Comparison of ENCODE assay signal across 8 cellular contexts in genomic region chr19:5690125-5690954, GRCh38. TPM values are rescaled to one million over a fixed set of nuclear protein-coding genes. Genes with fewer than 3 reads are reported as not detected.
DNase-seq lines count a peak whose midpoint lies in the region; ATAC-seq and TF ChIP-seq lines count a peak whose summit lies in the region.

Gene RPL36 (plus strand): TSS chr19:5690295. CDS start chr19:5690508, 213 bp downstream.

- ATAC-seq in GM21717 (IDR thresholded peaks at IDR 0.05; ENCODE audit: unreplicated experiment): peak; percentile 31
- peak; percentile 56 for ATAC-seq in activated T-helper 17 cell treated with anti-CD3 and anti-CD28 coated beads, Interleukin-2, amount 50 U/mL, for 72 hours (replicated peaks)
- peak; percentile 77 for ATAC-seq in naive thymus-derived CD4-positive, alpha-beta T cell
- peak; percentile 50 to 54 for ATAC-seq in stimulated activated naive B cell treated with anti-CD40 and anti-IgM and Interleukin-4, amounts not matched to agents 10 μg/mL and 1 μg/mL and 100 μg/mL, for 72 hours (replicated peaks)

- CTCF ChIA-PET in naive thymus-derived CD4-positive, alpha-beta T cell (lab: Charles Lee): interaction anchor here (0.5 to 1.5 kb wide), 11 partner anchors 9 to 1048 kb away, joined by 3 to 10 read pairs (median 4); partner anchors contain the start of genes CATSPERD, LONP1, SAFB and SAFB2

- peaks cover 56% of the 10 kb centered on the region for H3K36me3 Mint-ChIP-seq in activated T-helper 17 cell treated with anti-CD3 and anti-CD28 coated beads, Interleukin-2, amount 50 U/mL, for 72 hours (ENCODE audit: low read depth)
- peaks cover 0 to 12% (median 0%) of the 10 kb centered on the region in 5 donors for H3K36me3 Mint-ChIP-seq in naive thymus-derived CD4-positive, alpha-beta T cell
- H3K36me3 Mint-ChIP-seq in stimulated activated naive B cell treated with anti-CD40 and anti-IgM and Interleukin-4, amounts not matched to agents 10 μg/mL and 1 μg/mL and 100 μg/mL, for 72 hours: peaks cover 37 to 54% of the 10 kb centered on the region in 2 donors

- H3K4me3 ChIP-seq in fibroblast of lung (replicated peaks in 1 of 4; ENCODE audit: control extremely low read depth in 1 of 4, insufficient read depth in 1 of 4, low read depth in 3 of 4, low read length in 4 of 4): peak within 1 kb of the TSS; percentile 92 to 98 (median 96)
- H3K4me3 ChIP-seq in naive thymus-derived CD4-positive, alpha-beta T cell (ENCODE audit: low read length): peak within 1 kb of the TSS; percentile 90

- no peaks in the 10 kb centered on the region for H3K27me3 ChIP-seq in fibroblast of lung (ENCODE audit: control insufficient read depth, insufficient read depth, low read length)
- no peaks in the 10 kb centered on the region for H3K27me3 ChIP-seq in naive thymus-derived CD4-positive, alpha-beta T cell (ENCODE audit: control insufficient read depth in 2 of 2, insufficient read depth in 2 of 2, low read length in 2 of 2)

- no peak within 1 kb of the TSS for H2AFZ ChIP-seq in fibroblast of lung (ENCODE audit: low read length)

- H3K79me2 ChIP-seq in fibroblast of lung (ENCODE audit: control insufficient read depth, insufficient read depth, low read length): peaks cover 52% of the 10 kb centered on the region

- peak within 1 kb of the TSS; percentile 99 for H3K27ac Mint-ChIP-seq in activated T-helper 17 cell treated with anti-CD3 and anti-CD28 coated beads, Interleukin-2, amount 50 U/mL, for 72 hours
- peak within 1 kb of the TSS; percentile 89 to 97 (median 93) for H3K27ac Mint-ChIP-seq in naive thymus-derived CD4-positive, alpha-beta T cell
- peak within 1 kb of the TSS; percentile 99 for H3K27ac Mint-ChIP-seq in stimulated activated naive B cell treated with anti-CD40 and anti-IgM and Interleukin-4, amounts not matched to agents 10 μg/mL and 1 μg/mL and 100 μg/mL, for 72 hours

- POLR2A ChIA-PET in naive thymus-derived CD4-positive, alpha-beta T cell (lab: Charles Lee): interaction anchor here (0.7 to 2.0 kb wide), 24 partner anchors 9 to 213 kb away, joined by 3 to 32 read pairs (median 4); partner anchors contain the start of genes CATSPERD, DUS3L, HSD11B1L and LONP1

- H3K4me2 ChIP-seq in fibroblast of lung (ENCODE audit: extremely low read depth, insufficient read depth, low read length): peak within 1 kb of the TSS; percentile 72

- intact Hi-C loops in naive thymus-derived CD4-positive, alpha-beta T cell (cut with micrococcal nuclease): loop anchor here (1.0 to 2.0 kb wide), 7 partner anchors 10 to 288 kb away; partner anchors contain the start of genes CATSPERD (in 2 of the 2), LONP1 (in 2 of the 2), MICOS13 (in 2 of the 2) and DUS3L (in 1 of the 2)

- H3K4me1 ChIP-seq in fibroblast of lung (ENCODE audit: control insufficient read depth, extremely low read depth, insufficient read depth, low read length): peaks cover 2% of the 10 kb centered on the region
- H3K4me1 ChIP-seq in naive thymus-derived CD4-positive, alpha-beta T cell (ENCODE audit: control insufficient read depth in 2 of 2, insufficient read depth in 2 of 2, low read length in 2 of 2): peaks cover 12 to 21% of the 10 kb centered on the region in 2 donors

- no peaks in the 10 kb centered on the region for H3K27me3 Mint-ChIP-seq in activated T-helper 17 cell treated with anti-CD3 and anti-CD28 coated beads, Interleukin-2, amount 50 U/mL, for 72 hours
- H3K27me3 Mint-ChIP-seq in naive thymus-derived CD4-positive, alpha-beta T cell: no peaks in the 10 kb centered on the region
- no peaks in the 10 kb centered on the region for H3K27me3 Mint-ChIP-seq in stimulated activated naive B cell treated with anti-CD40 and anti-IgM and Interleukin-4, amounts not matched to agents 10 μg/mL and 1 μg/mL and 100 μg/mL, for 72 hours

- H4K20me1 ChIP-seq in fibroblast of lung (ENCODE audit: control insufficient read depth, extremely low read depth, insufficient read depth, low read length): no peaks in the 10 kb centered on the region

- H3K4me1 Mint-ChIP-seq in activated T-helper 17 cell treated with anti-CD3 and anti-CD28 coated beads, Interleukin-2, amount 50 U/mL, for 72 hours: peaks cover 4% of the 10 kb centered on the region
- H3K4me1 Mint-ChIP-seq in naive thymus-derived CD4-positive, alpha-beta T cell: peaks cover 5 to 39% (median 33%) of the 10 kb centered on the region in 7 donors
- H3K4me1 Mint-ChIP-seq in stimulated activated naive B cell treated with anti-CD40 and anti-IgM and Interleukin-4, amounts not matched to agents 10 μg/mL and 1 μg/mL and 100 μg/mL, for 72 hours: peaks cover 39 to 62% of the 10 kb centered on the region in 2 donors

- H3K27ac ChIP-seq in fibroblast of lung (ENCODE audit: insufficient read depth, low read length): peak within 1 kb of the TSS; percentile 91
- H3K27ac ChIP-seq in naive thymus-derived CD4-positive, alpha-beta T cell (ENCODE audit: low read depth, low read length): peak within 1 kb of the TSS; percentile 85

- no peaks in the 10 kb centered on the region for H3K9me3 ChIP-seq in fibroblast of lung (ENCODE audit: control insufficient read depth, insufficient read depth, low read depth, low read length)
- H3K9me3 ChIP-seq in naive thymus-derived CD4-positive, alpha-beta T cell (ENCODE audit: control insufficient read depth in 2 of 3, low read length in 3 of 3): no peaks in the 10 kb centered on the region

- no peaks in the 10 kb centered on the region for H3K9me3 Mint-ChIP-seq in activated T-helper 17 cell treated with anti-CD3 and anti-CD28 coated beads, Interleukin-2, amount 50 U/mL, for 72 hours
- peaks cover 0 to 3% (median 0%) of the 10 kb centered on the region in 11 donors for H3K9me3 Mint-ChIP-seq in naive thymus-derived CD4-positive, alpha-beta T cell
- H3K9me3 Mint-ChIP-seq in stimulated activated naive B cell treated with anti-CD40 and anti-IgM and Interleukin-4, amounts not matched to agents 10 μg/mL and 1 μg/mL and 100 μg/mL, for 72 hours: peaks cover 2 to 4% of the 10 kb centered on the region in 2 donors

- peak within 1 kb of the TSS; percentile 99 for H3K4me3 Mint-ChIP-seq in activated T-helper 17 cell treated with anti-CD3 and anti-CD28 coated beads, Interleukin-2, amount 50 U/mL, for 72 hours
- peak within 1 kb of the TSS; percentile 90 to 98 (median 94) for H3K4me3 Mint-ChIP-seq in naive thymus-derived CD4-positive, alpha-beta T cell
- peak within 1 kb of the TSS; percentile 92 to 97 for H3K4me3 Mint-ChIP-seq in stimulated activated naive B cell treated with anti-CD40 and anti-IgM and Interleukin-4, amounts not matched to agents 10 μg/mL and 1 μg/mL and 100 μg/mL, for 72 hours

- TF ChIP-seq CTCF in LNCAP (IDR thresholded peaks at IDR 0.05): peak; percentile 96
- peak; percentile 71 to 88 for TF ChIP-seq CTCF in fibroblast of lung (conservative IDR thresholded peaks at IDR 0.05 in 1 of 2, IDR thresholded peaks at IDR 0.05 in 1 of 2; ENCODE audit: low read depth in 1 of 2, low read length in 2 of 2)

- DNase-seq in DMS 273 treated with DMSO at 0.1 percent for 48 hours (lab: John Stamatoyannopoulos, UW) (peak; percentile 80), RPMI8226 (peak; percentile 98), fibroblast of lung (ENCODE audit: low read depth in 2 of 2) (peak; percentile 90 to 96)
- peak; percentile 95 to 100 (median 99) for DNase-seq in naive thymus-derived CD4-positive, alpha-beta T cell
- DNase-seq in stimulated activated naive B cell treated with anti-CD40 and anti-IgM and Interleukin-4, amounts not matched to agents 10 μg/mL and 1 μg/mL and 100 μg/mL, for 72 hours: peak; percentile 99

- H3K9ac ChIP-seq in fibroblast of lung (ENCODE audit: insufficient read depth, low read length): peak within 1 kb of the TSS; percentile 96

- H3K36me3 ChIP-seq in fibroblast of lung (ENCODE audit: control insufficient read depth, insufficient read depth, low read length): peaks cover 32% of the 10 kb centered on the region
- peaks cover 0 to 37% (median 8%) of the 10 kb centered on the region in 3 experiments for H3K36me3 ChIP-seq in naive thymus-derived CD4-positive, alpha-beta T cell (ENCODE audit: control insufficient read depth in 2 of 3, insufficient read depth in 3 of 3, low read length in 3 of 3)

RNA-seq across cellular contexts. Expression of gene RPL36, which starts in this region (rescaled TPM):
- total RNA-seq in activated T-helper 17 cell treated with anti-CD3 and anti-CD28 coated beads, Interleukin-2, amount 50 U/mL, for 72 hours: 1,000 to 10,000 TPM in 1 of 2 donors, 100 to 1,000 TPM in 1; 860 to 1,029 TPM
- total RNA-seq in fibroblast of lung: 634 and 864 TPM in 2 replicates
- polyA plus RNA-seq in fibroblast of lung: 341 and 394 TPM in 2 replicates
- polyA plus RNA-seq in fibroblast of lung (2012): 1,113 and 1,403 TPM in 2 replicates
- polyA minus RNA-seq in fibroblast of lung (ENCODE audit: low replicate concordance): 58.4 and 95.5 TPM in 2 replicates
- total RNA-seq in naive thymus-derived CD4-positive, alpha-beta T cell: 1,000 to 10,000 TPM in 3 of 5 experiments, 100 to 1,000 TPM in 2; 865 to 1,786 (median 1,037) TPM
- polyA plus RNA-seq in naive thymus-derived CD4-positive, alpha-beta T cell: 1,000 to 10,000 TPM; 2,342 to 2,564 TPM

Comparison
In these comparisons a context has a peak if more than half of its experiments do, and no peak if none do; other contexts are left out.
1. Peak in every context shown above with its lines: DNase-seq, ATAC-seq, H3K4me3 ChIP-seq and H3K27ac ChIP-seq.